ENCODE assay signal across 22 cellular contexts in the genomic region with DNA sequence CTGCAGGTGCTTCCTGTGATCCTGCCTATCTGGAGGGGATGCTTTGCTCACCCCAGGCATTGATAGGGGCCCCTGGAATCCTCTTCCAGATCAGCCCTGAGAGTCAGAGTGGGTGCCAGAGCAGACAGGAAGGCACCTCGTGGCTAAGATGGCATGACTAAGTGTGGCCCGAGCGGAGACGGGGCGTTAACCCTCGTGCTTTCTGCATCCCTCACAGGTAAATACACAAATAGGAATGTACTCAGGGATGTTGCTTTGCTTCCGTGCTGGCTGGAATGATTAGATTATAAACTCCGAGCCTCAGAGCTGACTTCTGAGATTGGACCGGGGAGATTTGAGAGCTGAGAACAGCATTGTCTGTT.
"Had no signal": no experiment of that assay in that cellular context is flagged by ENCODE, and none has a peak within 500 bp of the region (broad histone marks: within the 10 kb centered on the region; RNA-seq: fewer than 3 reads in every experiment).

No MANE protein-coding gene starts in this region.

- H3K9ac ChIP-seq: neural progenitor cell, parathyroid adenoma had no signal

- H3K27ac Mint-ChIP-seq: natural killer cell treated with Interleukin-12 subunit alpha and Interleukin-12 subunit beta and Interleukin-15 and Interleukin-18, amount 100 ng/mL, for 72 hours; type B pancreatic cell had no signal

- H3K9me3 ChIP-seq: colonic mucosa, esophagus squamous epithelium, gastroesophageal sphincter, psoas muscle had no signal

- H3K36me3 ChIP-seq: colonic mucosa, esophagus squamous epithelium, gastroesophageal sphincter, neural progenitor cell had no signal

- H3K36me3 Mint-ChIP-seq: natural killer cell treated with Interleukin-12 subunit alpha and Interleukin-12 subunit beta and Interleukin-15 and Interleukin-18, amount 100 ng/mL, for 72 hours; neural progenitor cell; type B pancreatic cell had no signal

- H3K9me3 Mint-ChIP-seq: natural killer cell treated with Interleukin-12 subunit alpha and Interleukin-12 subunit beta and Interleukin-15 and Interleukin-18, amount 100 ng/mL, for 72 hours; neural progenitor cell; type B pancreatic cell had no signal

- H3K4me3 ChIP-seq: colonic mucosa, esophagus squamous epithelium, gastroesophageal sphincter, hepatocyte, lung, neural progenitor cell, psoas muscle had no signal

- H3K4me1 ChIP-seq: colonic mucosa, esophagus squamous epithelium, parathyroid adenoma, psoas muscle had no signal

- DNase-seq: colonic mucosa; dermis blood vessel endothelial cell; esophagus squamous epithelium; foreskin fibroblast; kidney; left cardiac atrium; left ventricle myocardium superior; mesenchymal stem cell; midbrain; occipital lobe; psoas muscle; small intestine; stimulated activated CD4-positive, alpha-beta T cell treated with anti-CD3 and anti-CD28 coated beads, Interleukin-12 subunit alpha, Interleukin-12 subunit beta, amount 100 ng/mL, for 4 hours; stimulated activated CD4-positive, alpha-beta T cell treated with anti-CD3 and anti-CD28 coated beads, Interleukin-2, amount 100 ng/mL, for 48 hours; stimulated activated naive CD4-positive, alpha-beta T cell treated with Interleukin-2 at 50 U/mL for 16 hours had no signal

- H3K4me2 ChIP-seq: hepatocyte, neural progenitor cell had no signal

- H3K27me3 ChIP-seq: colonic mucosa, neural progenitor cell had no signal

- ATAC-seq: gastroesophageal sphincter, left cardiac atrium, left ventricle myocardium superior, psoas muscle had no signal

- H3K4me3 Mint-ChIP-seq: natural killer cell treated with Interleukin-12 subunit alpha and Interleukin-12 subunit beta and Interleukin-15 and Interleukin-18, amount 100 ng/mL, for 72 hours; neural progenitor cell; type B pancreatic cell had no signal

- H3K27ac ChIP-seq: colonic mucosa, esophagus squamous epithelium, gastroesophageal sphincter, hepatocyte, neural progenitor cell, parathyroid adenoma, psoas muscle had no signal
